Comparison of ENCODE assay signal across 18 cellular contexts in the genomic region with DNA sequence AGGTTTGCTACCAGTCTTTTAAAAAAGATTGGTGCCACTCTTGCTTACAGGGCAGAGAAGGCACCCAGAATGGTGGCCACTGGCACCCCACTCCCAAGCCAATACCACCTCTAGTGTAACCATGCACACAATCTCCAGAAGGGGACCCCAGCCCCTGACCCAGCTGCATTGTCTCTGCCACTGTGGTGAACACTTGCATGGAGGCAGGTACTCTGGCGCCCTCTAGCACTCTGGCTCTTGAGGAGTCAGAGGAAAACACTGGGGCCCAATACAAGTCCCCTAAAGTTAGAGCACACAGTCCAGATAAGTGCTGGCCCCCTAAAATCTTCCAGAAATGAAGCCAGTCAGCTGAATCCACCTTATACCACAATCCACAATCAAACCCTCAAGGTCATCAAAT. TPM values are rescaled to one million over a fixed set of nuclear protein-coding genes. Genes with fewer than 3 reads are reported as not detected.
DNase-seq lines count a peak whose midpoint lies in the region; ATAC-seq, FAIRE-seq and TF ChIP-seq lines count a peak whose summit lies in the region.
"Had no signal": no experiment of that assay in that cellular context is flagged by ENCODE, and none has a peak within 500 bp of the region (broad histone marks: within the 10 kb centered on the region; RNA-seq: fewer than 3 reads in every experiment).

No MANE protein-coding gene starts in this region.

- no peaks in the 10 kb centered on the region for H3K9me2 ChIP-seq in OCI-LY7 (ENCODE audit: insufficient read depth, low read length)

- no peak overlapping the region for H4K91ac ChIP-seq in H1 (replicated peaks; ENCODE audit: insufficient read length, low read length)

- no peaks in the 10 kb centered on the region for H3K27me3 ChIP-seq in HepG2 (ENCODE audit: control insufficient read depth in 1 of 2, insufficient read depth in 2 of 2, low read length in 2 of 2)
- no peaks in the 10 kb centered on the region for H3K27me3 ChIP-seq in right lobe of liver
- H3K27me3 ChIP-seq in H1 (replicated peaks in 1 of 4; ENCODE audit: control insufficient read depth in 3 of 4, extremely low read depth in 1 of 4, insufficient read depth in 3 of 4, low read length in 3 of 4) = no peaks in the 10 kb centered on the region
- no peaks in the 10 kb centered on the region for H3K27me3 ChIP-seq in testis
- no peaks in the 10 kb centered on the region for H3K27me3 ChIP-seq in uterus
- H3K27me3 ChIP-seq: BLaER1, esophagus squamous epithelium had no signal

- H3K4ac ChIP-seq in H1 (replicated peaks; ENCODE audit: insufficient read length, low read depth, low read length) = no peak overlapping the region

- TF ChIP-seq CTCF in HepG2 (CRISPR knock-in tag; IDR thresholded peaks at IDR 0.05) (peak; percentile 34), right lobe of liver (IDR thresholded peaks at IDR 0.05) (no peak), OCI-LY7 (conservative IDR thresholded peaks at IDR 0.05; ENCODE audit: low read length) (peak; percentile 66), H1 (IDR thresholded peaks at IDR 0.05; ENCODE audit: control extremely low read depth in 1 of 3, insufficient read depth in 1 of 3, low read depth in 1 of 3, low read length in 3 of 3) (peak; percentile 82 to 99 (median 92)), testis (IDR thresholded peaks at IDR 0.05) (no peak), uterus (IDR thresholded peaks at IDR 0.05) (no peak)

- H3K18ac ChIP-seq in H1 (ENCODE audit: extremely low read depth, low read length) = no peak overlapping the region

- H3K4me3 ChIP-seq in HepG2 (replicated peaks in 1 of 3; ENCODE audit: insufficient read depth in 1 of 3, low read depth in 2 of 3, low read length in 3 of 3) (no peak overlapping the region), right lobe of liver (no peak overlapping the region), OCI-LY7 (ENCODE audit: low read depth, low read length, poor library complexity, severe bottlenecking) (no peak overlapping the region), H1 (ENCODE audit: extremely low read depth in 1 of 4, insufficient read depth in 2 of 4, low read depth in 3 of 4, low read length in 4 of 4) (no peak overlapping the region), testis (no peak overlapping the region), uterus (no peak overlapping the region)
- H3K4me3 ChIP-seq: BLaER1, esophagus squamous epithelium had no signal

- H2BK5ac ChIP-seq in H1 (ENCODE audit: low read depth, low read length) = no peak overlapping the region

- H2BK20ac ChIP-seq in H1 (ENCODE audit: low read length) = no peak overlapping the region

- no peaks in the 10 kb centered on the region for H3K79me1 ChIP-seq in H1 (ENCODE audit: low read depth, low read length)

- H2AFZ ChIP-seq in HepG2 (ENCODE audit: low read length) (no peak overlapping the region), OCI-LY7 (ENCODE audit: low read length) (no peak overlapping the region), H1 (ENCODE audit: low read length) (no peak overlapping the region)

- H3K4me2 ChIP-seq in HepG2 (ENCODE audit: low read depth, low read length) (no peak overlapping the region), OCI-LY7 (ENCODE audit: low read length) (no peak overlapping the region), H1 (ENCODE audit: insufficient read depth in 1 of 2, low read depth in 2 of 2, low read length in 2 of 2) (no peak overlapping the region)
- H3K4me2 ChIP-seq: BLaER1 had no signal

- H4K8ac ChIP-seq in H1 (ENCODE audit: extremely low read depth, insufficient read depth, low read length) = no peak overlapping the region

- H2BK12ac ChIP-seq in H1 (ENCODE audit: low read depth, low read length) = no peak overlapping the region

- H3K79me2 ChIP-seq in HepG2 (ENCODE audit: insufficient read depth, low read length) (no peaks in the 10 kb centered on the region), OCI-LY7 (ENCODE audit: insufficient read depth, low read depth, low read length) (no peaks in the 10 kb centered on the region), H1 (ENCODE audit: control insufficient read depth in 1 of 2, insufficient read depth in 2 of 2, low read length in 2 of 2) (no peaks in the 10 kb centered on the region)

- BruUV-seq in HepG2 (replicated peaks; lab: Mats Ljungman, UMichigan) = no TSS peak
- BruUV-seq in OCI-LY7 (replicated peaks; lab: Mats Ljungman, UMichigan) = no TSS peak

- CTCF ChIA-PET in HepG2 (lab: Yijun Ruan, JAX; ENCODE audit: low intra/inter-chr PET ratio, low total read pairs) = no interaction called here
- CTCF ChIA-PET in OCI-LY7 (lab: Charles Lee; ENCODE audit: unreplicated experiment) = no interaction called here
- CTCF ChIA-PET in H1 (lab: Charles Lee; ENCODE audit: partially characterized antibody) = interaction anchor here (0.8 to 5.0 kb wide), 23 partner anchors 9 to 704 kb away, joined by 3 to 43 read pairs (median 5); no protein-coding TSS in a partner anchor

- H2AK5ac ChIP-seq in H1 (ENCODE audit: low read depth, low read length) = no peak overlapping the region

- H3K56ac ChIP-seq in H1 (replicated peaks; ENCODE audit: insufficient read length, low read depth, low read length) = no peak overlapping the region

- TF ChIP-seq POLR2A in HepG2 (IDR thresholded peaks at IDR 0.05; ENCODE audit: insufficient read depth in 1 of 2, low read depth in 2 of 2, low read length in 2 of 2) (no peak), right lobe of liver (IDR thresholded peaks at IDR 0.05) (no peak), H1 (IDR thresholded peaks at IDR 0.05; ENCODE audit: control extremely low read depth in 1 of 2, low read depth in 2 of 2, low read length in 2 of 2) (no peak), testis (IDR thresholded peaks at IDR 0.05) (no peak), uterus (IDR thresholded peaks at IDR 0.05) (no peak)

- FAIRE-seq in HepG2 (lab: Jason Lieb, UNC) = no peak
- peak; percentile 65 for FAIRE-seq in H1 (lab: Jason Lieb, UNC)
- FAIRE-seq: islet of Langerhans had no signal

- TF ChIP-seq RAD21 in HepG2 (CRISPR knock-in tag; IDR thresholded peaks at IDR 0.05) (no peak), H1 (IDR thresholded peaks at IDR 0.05 in 1 of 2, conservative IDR thresholded peaks at IDR 0.05 in 1 of 2; ENCODE audit: low read depth in 2 of 2, low read length in 2 of 2) (peak; percentile 87 to 93)

- DNase-seq in HepG2 (ENCODE audit: low spot score) (no peak), right lobe of liver (no peak), OCI-LY7 (ENCODE audit: low spot score) (peak; percentile 46), H1 (ENCODE audit: low read depth in 1 of 2, low spot score in 2 of 2) (peak; percentile 47 to 74), testis (peak; percentile 67), NCI-H1092 (lab: John Stamatoyannopoulos, UW) (no peak), SKM-1 treated with dmso at 0.1 percent for 144 hours (lab: John Stamatoyannopoulos, UW; ENCODE audit: unreplicated experiment) (no peak), uterus (no peak)
- DNase-seq: cerebellar nuclear complex, esophagus squamous epithelium, GF-D8, NCI-H1694 treated with DMSO at 0.1 percent for 48 hours had no signal

- H3K36me3 ChIP-seq in HepG2 (replicated peaks in 1 of 2; ENCODE audit: control insufficient read depth in 1 of 2, insufficient read depth in 2 of 2, low read length in 2 of 2) (no peaks in the 10 kb centered on the region), right lobe of liver (no peaks in the 10 kb centered on the region), OCI-LY7 (ENCODE audit: insufficient read depth, low read length) (no peaks in the 10 kb centered on the region), H1 (ENCODE audit: control insufficient read depth in 2 of 4, insufficient read depth in 4 of 4, low read length in 3 of 4) (no peaks in the 10 kb centered on the region), testis (ENCODE audit: low read depth, missing control alignments) (no peaks in the 10 kb centered on the region), uterus (no peaks in the 10 kb centered on the region)
- H3K36me3 ChIP-seq: BLaER1, esophagus squamous epithelium had no signal

- ATAC-seq in HepG2 (no peak), right lobe of liver (no peak)
- ATAC-seq: activated naive CD4-positive, alpha-beta T cell treated with anti-CD3 and anti-CD28 coated beads, Interleukin-2, amount 50 U/mL, for 72 hours; stimulated activated memory B cell treated with anti-CD40 and anti-IgM and Interleukin-4, amounts not matched to agents 10 μg/mL and 1 μg/mL and 100 μg/mL, for 72 hours had no signal

- POLR2A ChIA-PET in HepG2 (lab: Yijun Ruan, JAX) (no interaction called here), OCI-LY7 (lab: Charles Lee) (no interaction called here), H1 (lab: Charles Lee; ENCODE audit: partially characterized antibody) (no interaction called here)

- H4K20me1 ChIP-seq in HepG2 (ENCODE audit: insufficient read depth, low read length) (no peaks in the 10 kb centered on the region), OCI-LY7 (ENCODE audit: insufficient read depth, low read length) (no peaks in the 10 kb centered on the region), H1 (replicated peaks in 1 of 2; ENCODE audit: control insufficient read depth in 1 of 2, insufficient read depth in 2 of 2, low read length in 2 of 2) (no peaks in the 10 kb centered on the region)
- H4K20me1 ChIP-seq: BLaER1 had no signal

- in situ Hi-C loops in HepG2 (cut with HindIII; ENCODE audit: extremely low pct_ligation_motif_present, low pct_unique_long_range_greater_than_20kb) = no loop called here

- H3K9ac ChIP-seq in HepG2 (ENCODE audit: insufficient read depth, low read depth, low read length) (no peak overlapping the region), H1 (replicated peaks in 1 of 4; ENCODE audit: extremely low read depth in 1 of 4, low read depth in 3 of 4, low read length in 3 of 4) (no peak overlapping the region)
- H3K9ac ChIP-seq: BLaER1 had no signal

- intact Hi-C loops in HepG2 (cut with micrococcal nuclease; ENCODE audit: unreplicated experiment) = no loop called here
- intact Hi-C loops in right lobe of liver (cut with DNase I) = no loop called here
- intact Hi-C loops in OCI-LY7 (cut with micrococcal nuclease; ENCODE audit: unreplicated experiment) = no loop called here
- intact Hi-C loops in testis (cut with DNase I; ENCODE audit: low total_unique reads) = no loop called here
- intact Hi-C loops in uterus (cut with DNase I; ENCODE audit: low total_unique reads) = no loop called here

- no peaks in the 10 kb centered on the region for H3K4me1 ChIP-seq in HepG2 (ENCODE audit: insufficient read depth, low read length)
- H3K4me1 ChIP-seq in right lobe of liver = no peaks in the 10 kb centered on the region
- H3K4me1 ChIP-seq in OCI-LY7 (ENCODE audit: insufficient read depth, low read length, poor library complexity, severe bottlenecking) = no peaks in the 10 kb centered on the region
- H3K4me1 ChIP-seq in H1 (replicated peaks in 1 of 4; ENCODE audit: control insufficient read depth in 3 of 4, insufficient read depth in 4 of 4, low read length in 3 of 4) = no peaks in the 10 kb centered on the region
- no peaks in the 10 kb centered on the region for H3K4me1 ChIP-seq in testis
- H3K4me1 ChIP-seq in uterus = no peaks in the 10 kb centered on the region
- H3K4me1 ChIP-seq: BLaER1, esophagus squamous epithelium had no signal

- no peaks in the 10 kb centered on the region for H3K23me2 ChIP-seq in H1 (ENCODE audit: low read depth, low read length)

- H3K9me3 ChIP-seq in HepG2 (ENCODE audit: low read length) (peaks cover 62% of the 10 kb centered on the region), right lobe of liver (no peaks in the 10 kb centered on the region), OCI-LY7 (ENCODE audit: low read length) (no peaks in the 10 kb centered on the region), H1 (ENCODE audit: insufficient read depth in 2 of 2, low read depth in 1 of 2, low read length in 1 of 2) (no peaks in the 10 kb centered on the region), testis (no peaks in the 10 kb centered on the region), uterus (no peaks in the 10 kb centered on the region)

- 0% methylated on average over 1 of the region's 1 CpG for WGBS in HepG2 (ENCODE audit: low lambda C conversion rate)
- WGBS in right lobe of liver (ENCODE audit: insufficient coverage, low coverage, low lambda C conversion rate, missing lambda C conversion rate) = 0% methylated on average over 1 of the region's 1 CpG
- WGBS in H1 (ENCODE audit: extremely low coverage in 1 of 2, insufficient coverage in 1 of 2, insufficient read length in 1 of 2, insufficient replicate concordance in 2 of 2, low coverage in 1 of 2, low lambda C conversion rate in 2 of 2, missing lambda C conversion rate in 1 of 2), 2 experiments = 0% methylated on average over 1 of the region's 1 CpG; no CpG with 5 or more reads in 1 of the 2 experiments
- WGBS in testis, 2 donors = 35% methylated on average over 1 of the region's 1 CpG; no CpG with 5 or more reads in 1 of the 2 donors

- H3K27ac ChIP-seq in HepG2 (ENCODE audit: extremely low read length, insufficient read depth, low read length) = no peak overlapping the region
- H3K27ac ChIP-seq in right lobe of liver = no peak overlapping the region
- H3K27ac ChIP-seq in OCI-LY7 (ENCODE audit: low read depth, low read length, poor library complexity, severe bottlenecking) = no peak overlapping the region
- no peak overlapping the region for H3K27ac ChIP-seq in H1 (ENCODE audit: low read depth, low read length)
- H3K27ac ChIP-seq in testis = no peak overlapping the region
- H3K27ac ChIP-seq in uterus = no peak overlapping the region
- H3K27ac ChIP-seq: BLaER1, esophagus squamous epithelium had no signal

- no peak overlapping the region for H2BK15ac ChIP-seq in H1 (ENCODE audit: low read length)

- H4K5ac ChIP-seq in H1 (ENCODE audit: insufficient read length, low read depth, low read length) = no peak overlapping the region

- H3K23ac ChIP-seq in H1 (ENCODE audit: insufficient read length) = no peak overlapping the region

- no peak for TF ChIP-seq EP300 in HepG2 (IDR thresholded peaks at IDR 0.05; ENCODE audit: low read depth in 2 of 2, low read length in 2 of 2)
- no peak for TF ChIP-seq EP300 in HepG2 (CRISPR knock-in tag; IDR thresholded peaks at IDR 0.05; ENCODE audit: borderline replicate concordance)
- TF ChIP-seq EP300 in H1 (IDR thresholded peaks at IDR 0.05; ENCODE audit: borderline replicate concordance in 1 of 2, low read depth in 2 of 2, low read length in 2 of 2) = no peak

- no peak overlapping the region for H3K14ac ChIP-seq in H1 (ENCODE audit: insufficient read length)

- H2BK120ac ChIP-seq in H1 (replicated peaks; ENCODE audit: low read depth, low read length) = no peak overlapping the region

RNA-seq across cellular contexts. Expression of a gene that starts 6.0 kb away (rescaled TPM):
- total RNA-seq in HepG2 (2016; rRNA removed; fragmentation: Illumina TruSeq; extraction: Trizol) = not detected in 2 replicates
- not detected in 2 replicates for total RNA-seq in HepG2 (2016; cell fraction: cytosol; rRNA removed; fragmentation: Illumina TruSeq; extraction: Trizol; ENCODE audit: low read depth)
- total RNA-seq in HepG2 (2016; cell fraction: insoluble cytoplasmic fraction; rRNA removed; fragmentation: Illumina TruSeq; extraction: Trizol) = not detected in 2 replicates
- not detected in 2 replicates for total RNA-seq in HepG2 (2016; cell fraction: membrane; rRNA removed; fragmentation: Illumina TruSeq; extraction: Trizol)
- total RNA-seq in HepG2 (2016; cell fraction: nucleus; rRNA removed; fragmentation: Illumina TruSeq; extraction: Trizol) = not detected in 2 replicates
- polyA plus RNA-seq in HepG2 (2011; rRNA removed) = not detected in 2 replicates
- polyA plus RNA-seq in HepG2 (2011; cell fraction: cytosol; rRNA removed) = not detected in 2 replicates
- not detected in 2 replicates for polyA plus RNA-seq in HepG2 (2011; cell fraction: nucleus; rRNA removed)
- not detected in 2 replicates for polyA plus RNA-seq in HepG2 (2012)
- polyA plus RNA-seq in HepG2 (2016; cell fraction: cytosol; fragmentation: Illumina TruSeq; extraction: Trizol; ENCODE audit: low read depth) = not detected in 2 replicates
- polyA plus RNA-seq in HepG2 (2016; cell fraction: insoluble cytoplasmic fraction; fragmentation: Illumina TruSeq; extraction: Trizol; ENCODE audit: low read depth) = not detected in 2 replicates
- not detected in 2 replicates for polyA plus RNA-seq in HepG2 (2016; cell fraction: membrane; fragmentation: Illumina TruSeq; extraction: Trizol; ENCODE audit: low read depth)
- polyA plus RNA-seq in HepG2 (2016; cell fraction: nucleus; fragmentation: Illumina TruSeq; extraction: Trizol; ENCODE audit: insufficient read depth, low read depth) = not detected in 2 replicates
- not detected in 2 replicates for polyA minus RNA-seq in HepG2 (2011; rRNA and poly(A)+ RNA removed; ENCODE audit: low replicate concordance)
- polyA minus RNA-seq in HepG2 (2011; cell fraction: cytosol; rRNA and poly(A)+ RNA removed) = not detected in 2 replicates
- polyA minus RNA-seq in HepG2 (2011; cell fraction: nucleus; rRNA and poly(A)+ RNA removed) = not detected in 2 replicates
- total RNA-seq in right lobe of liver = not detected
- total RNA-seq in OCI-LY7 (2014; rRNA removed; shearing (Covaris generic)) = not detected in 2 replicates
- total RNA-seq in OCI-LY7 (2022) = not detected in 2 replicates
- not detected in 2 replicates for total RNA-seq in H1 (2021; fragmentation: NEBNext Ultra II Directional; extraction: Animal tissue kit (Norgen Biotek cat#: 25700))
- polyA plus RNA-seq in H1 (2011; rRNA removed) = not detected in 2 replicates
- polyA plus RNA-seq in H1 (2011; cell fraction: cytosol; rRNA removed) = not detected
- polyA plus RNA-seq in H1 (2011; cell fraction: nucleus; rRNA removed) = not detected
- polyA plus RNA-seq in H1 (2012, experiment 1 of 2) = not detected in 4 replicates
- polyA plus RNA-seq in H1 (2012, experiment 2 of 2) = not detected
- polyA plus RNA-seq in H1 (2013, experiment 1 of 2) = 0.02 TPM
- polyA plus RNA-seq in H1 (2013, experiment 2 of 2) = not detected
- not detected in 2 replicates for polyA minus RNA-seq in H1 (2011; rRNA and poly(A)+ RNA removed)
- not detected for polyA minus RNA-seq in H1 (2011; cell fraction: cytosol; rRNA and poly(A)+ RNA removed)
- not detected for polyA minus RNA-seq in H1 (2011; cell fraction: nucleus; rRNA and poly(A)+ RNA removed)
- under 1 TPM in 1 of 2 donors, not detected in 1; 0.12 TPM for total RNA-seq in testis
- polyA plus RNA-seq in testis (ENCODE audit: insufficient read depth, low read depth, low replicate concordance) = not detected
- not detected for total RNA-seq in uterus
- total RNA-seq: activated naive CD4-positive, alpha-beta T cell treated with anti-CD3 and anti-CD28 coated beads, Interleukin-2, amount 50 U/mL, for 72 hours; esophagus squamous epithelium; posterior vena cava had no signal

RNA-seq across cellular contexts. Expression of a gene that starts 24.9 kb away (rescaled TPM):
- total RNA-seq in HepG2 (2016; rRNA removed; fragmentation: Illumina TruSeq; extraction: Trizol) (not detected in 2 replicates), right lobe of liver (not detected), OCI-LY7 (2022) (not detected in 2 replicates), testis (not detected), uterus (not detected)
- not detected in 2 replicates for total RNA-seq in HepG2 (2016; cell fraction: cytosol; rRNA removed; fragmentation: Illumina TruSeq; extraction: Trizol; ENCODE audit: low read depth)
- total RNA-seq in HepG2 (2016; cell fraction: insoluble cytoplasmic fraction; rRNA removed; fragmentation: Illumina TruSeq; extraction: Trizol) = not detected in 2 replicates
- total RNA-seq in HepG2 (2016; cell fraction: membrane; rRNA removed; fragmentation: Illumina TruSeq; extraction: Trizol) = not detected in 2 replicates
- not detected in 2 replicates for total RNA-seq in HepG2 (2016; cell fraction: nucleus; rRNA removed; fragmentation: Illumina TruSeq; extraction: Trizol)
- polyA plus RNA-seq in HepG2 (2011; rRNA removed) (0.03 TPM in 1 of 2 replicates, not detected in the other), H1 (2011; rRNA removed) (0.03 TPM in 1 of 2 replicates, not detected in the other), testis (ENCODE audit: insufficient read depth, low read depth, low replicate concordance) (0.12 TPM)
- 0.04 TPM in 1 of 2 replicates, not detected in the other for polyA plus RNA-seq in HepG2 (2011; cell fraction: cytosol; rRNA removed)
- not detected in 2 replicates for polyA plus RNA-seq in HepG2 (2011; cell fraction: nucleus; rRNA removed)
- polyA plus RNA-seq in HepG2 (2012) = not detected in 2 replicates
- polyA plus RNA-seq in HepG2 (2016; cell fraction: cytosol; fragmentation: Illumina TruSeq; extraction: Trizol; ENCODE audit: low read depth) = not detected in 2 replicates
- not detected in 2 replicates for polyA plus RNA-seq in HepG2 (2016; cell fraction: insoluble cytoplasmic fraction; fragmentation: Illumina TruSeq; extraction: Trizol; ENCODE audit: low read depth)
- not detected in 2 replicates for polyA plus RNA-seq in HepG2 (2016; cell fraction: membrane; fragmentation: Illumina TruSeq; extraction: Trizol; ENCODE audit: low read depth)
- polyA plus RNA-seq in HepG2 (2016; cell fraction: nucleus; fragmentation: Illumina TruSeq; extraction: Trizol; ENCODE audit: insufficient read depth, low read depth) = not detected in 2 replicates
- polyA minus RNA-seq in HepG2 (2011; rRNA and poly(A)+ RNA removed; ENCODE audit: low replicate concordance) = 0.09 TPM in 1 of 2 replicates, not detected in the other
- polyA minus RNA-seq in HepG2 (2011; cell fraction: cytosol; rRNA and poly(A)+ RNA removed) = not detected in 2 replicates
- polyA minus RNA-seq in HepG2 (2011; cell fraction: nucleus; rRNA and poly(A)+ RNA removed) = not detected in 2 replicates
- not detected in 2 replicates for total RNA-seq in OCI-LY7 (2014; rRNA removed; shearing (Covaris generic))
- total RNA-seq in H1 (2021; fragmentation: NEBNext Ultra II Directional; extraction: Animal tissue kit (Norgen Biotek cat#: 25700)) = not detected in 2 replicates
- polyA plus RNA-seq in H1 (2011; cell fraction: cytosol; rRNA removed) = 0.04 TPM
- not detected for polyA plus RNA-seq in H1 (2011; cell fraction: nucleus; rRNA removed)
- polyA plus RNA-seq in H1 (2012, experiment 1 of 2) = not detected in 4 replicates
- not detected for polyA plus RNA-seq in H1 (2012, experiment 2 of 2)
- polyA plus RNA-seq in H1 (2013, experiment 1 of 2) = 0.08 TPM
- 0.07 TPM for polyA plus RNA-seq in H1 (2013, experiment 2 of 2)
- not detected in 2 replicates for polyA minus RNA-seq in H1 (2011; rRNA and poly(A)+ RNA removed)
- not detected for polyA minus RNA-seq in H1 (2011; cell fraction: cytosol; rRNA and poly(A)+ RNA removed)
- not detected for polyA minus RNA-seq in H1 (2011; cell fraction: nucleus; rRNA and poly(A)+ RNA removed)
- total RNA-seq: activated naive CD4-positive, alpha-beta T cell treated with anti-CD3 and anti-CD28 coated beads, Interleukin-2, amount 50 U/mL, for 72 hours; esophagus squamous epithelium; posterior vena cava had no signal
- polyA plus RNA-seq: IgD-negative memory B cell had no signal

RNA-seq across cellular contexts. Expression of a gene that starts 57.0 kb away (rescaled TPM):
- total RNA-seq in HepG2 (2016; rRNA removed; fragmentation: Illumina TruSeq; extraction: Trizol) (14.1 and 23.1 TPM in 2 replicates), right lobe of liver (1 to 10 TPM in 5 of 6 experiments, under 1 TPM in 1; 0.68 to 3.5 (median 1.9) TPM), OCI-LY7 (2022) (8.6 and 10.5 TPM in 2 replicates), testis (10 to 100 TPM in 1 of 2 donors, 1 to 10 TPM in 1; 6.9 to 14.9 TPM), uterus (10 to 100 TPM in 2 of 4 donors, 1 to 10 TPM in 2; 3.1 to 25.4 (median 11.9) TPM)
- total RNA-seq in HepG2 (2016; cell fraction: cytosol; rRNA removed; fragmentation: Illumina TruSeq; extraction: Trizol; ENCODE audit: low read depth) = 2.5 and 3.3 TPM in 2 replicates
- 15.1 and 26.6 TPM in 2 replicates for total RNA-seq in HepG2 (2016; cell fraction: insoluble cytoplasmic fraction; rRNA removed; fragmentation: Illumina TruSeq; extraction: Trizol)
- total RNA-seq in HepG2 (2016; cell fraction: membrane; rRNA removed; fragmentation: Illumina TruSeq; extraction: Trizol) = 6.9 and 9.8 TPM in 2 replicates
- total RNA-seq in HepG2 (2016; cell fraction: nucleus; rRNA removed; fragmentation: Illumina TruSeq; extraction: Trizol) = 9.8 and 11.9 TPM in 2 replicates
- polyA plus RNA-seq in HepG2 (2011; rRNA removed) (5.2 and 6.5 TPM in 2 replicates), H1 (2011; rRNA removed) (2.4 and 2.7 TPM in 2 replicates), testis (ENCODE audit: insufficient read depth, low read depth, low replicate concordance) (3.1 TPM)
- polyA plus RNA-seq in HepG2 (2011; cell fraction: cytosol; rRNA removed) = 3.0 and 5.7 TPM in 2 replicates
- 4.4 and 6.1 TPM in 2 replicates for polyA plus RNA-seq in HepG2 (2011; cell fraction: nucleus; rRNA removed)
- polyA plus RNA-seq in HepG2 (2012) = 6.0 and 8.5 TPM in 2 replicates
- polyA plus RNA-seq in HepG2 (2016; cell fraction: cytosol; fragmentation: Illumina TruSeq; extraction: Trizol; ENCODE audit: low read depth) = 0.46 TPM in 2 replicates
- 10.2 and 10.9 TPM in 2 replicates for polyA plus RNA-seq in HepG2 (2016; cell fraction: insoluble cytoplasmic fraction; fragmentation: Illumina TruSeq; extraction: Trizol; ENCODE audit: low read depth)
- 1.1 and 1.4 TPM in 2 replicates for polyA plus RNA-seq in HepG2 (2016; cell fraction: membrane; fragmentation: Illumina TruSeq; extraction: Trizol; ENCODE audit: low read depth)
- 8.3 and 9.0 TPM in 2 replicates for polyA plus RNA-seq in HepG2 (2016; cell fraction: nucleus; fragmentation: Illumina TruSeq; extraction: Trizol; ENCODE audit: insufficient read depth, low read depth)
- 2.0 and 3.8 TPM in 2 replicates for polyA minus RNA-seq in HepG2 (2011; rRNA and poly(A)+ RNA removed; ENCODE audit: low replicate concordance)
- polyA minus RNA-seq in HepG2 (2011; cell fraction: cytosol; rRNA and poly(A)+ RNA removed) = 7.4 and 11.6 TPM in 2 replicates
- polyA minus RNA-seq in HepG2 (2011; cell fraction: nucleus; rRNA and poly(A)+ RNA removed) = 11.7 and 18.5 TPM in 2 replicates
- 5.8 and 8.8 TPM in 2 replicates for total RNA-seq in OCI-LY7 (2014; rRNA removed; shearing (Covaris generic))
- total RNA-seq in H1 (2021; fragmentation: NEBNext Ultra II Directional; extraction: Animal tissue kit (Norgen Biotek cat#: 25700)) = 12.2 and 13.2 TPM in 2 replicates
- 4.5 TPM for polyA plus RNA-seq in H1 (2011; cell fraction: cytosol; rRNA removed)
- polyA plus RNA-seq in H1 (2011; cell fraction: nucleus; rRNA removed) = 2.7 TPM
- 4.8 to 10.1 TPM (median 5.3 TPM) in 4 replicates for polyA plus RNA-seq in H1 (2012, experiment 1 of 2)
- polyA plus RNA-seq in H1 (2012, experiment 2 of 2) = 1.4 TPM
- polyA plus RNA-seq in H1 (2013, experiment 1 of 2) = 7.3 TPM
- polyA plus RNA-seq in H1 (2013, experiment 2 of 2) = 6.4 TPM
- 12.2 and 21.9 TPM in 2 replicates for polyA minus RNA-seq in H1 (2011; rRNA and poly(A)+ RNA removed)
- polyA minus RNA-seq in H1 (2011; cell fraction: cytosol; rRNA and poly(A)+ RNA removed) = 12.7 TPM
- polyA minus RNA-seq in H1 (2011; cell fraction: nucleus; rRNA and poly(A)+ RNA removed) = 19.6 TPM

Comparison
In these comparisons a context has a peak if more than half of its experiments do, and no peak if none do; other contexts are left out.
1. CTCF ChIP-seq: peak in HepG2 (single experiment), OCI-LY7 (single experiment) and H1 (3 of 3); none in right lobe of liver (0 of 4), testis (0 of 3) and uterus (0 of 4).
2. DNase-seq: peak in OCI-LY7 (single experiment), H1 (2 of 2) and testis (single experiment); none in HepG2 (single experiment), right lobe of liver (0 of 3), NCI-H1092 (single experiment), SKM-1 treated with dmso at 0.1 percent for 144 hours (single experiment) and uterus (0 of 2).